ENCODE assay signal across 1 cellular context in genomic region chr17:27525316-27525715, GRCh38.
TF ChIP-seq lines count a peak whose summit lies in the region.

No MANE protein-coding gene starts in this region.

TF ChIP-seq in IMR-90, 13 proteins besides CTCF, POLR2A, EP300 and RAD21 (continued from another document):
- TF ChIP-seq ELK1 (IDR thresholded peaks at IDR 0.05; ENCODE audit: borderline replicate concordance, low read depth, low read length) (no peak), NFE2L2 (IDR thresholded peaks at IDR 0.05; ENCODE audit: low read depth, low read length) (no peak), BHLHE40 (IDR thresholded peaks at IDR 0.05; ENCODE audit: low read depth, low read length) (no peak), USF2 (IDR thresholded peaks at IDR 0.05; ENCODE audit: low read depth, low read length) (no peak), RCOR1 (IDR thresholded peaks at IDR 0.05; ENCODE audit: insufficient replicate concordance, low read length) (no peak), FOS (IDR thresholded peaks at IDR 0.05; ENCODE audit: low read depth, low read length) (no peak), MAZ (IDR thresholded peaks at IDR 0.05; ENCODE audit: borderline replicate concordance, low read depth, low read length) (no peak), CEBPB (IDR thresholded peaks at IDR 0.05; ENCODE audit: low read depth, low read length) (no peak)
